Comparison of ENCODE assay signal across 2 cellular contexts in genomic region chr21:45845063-45845789, GRCh38.
TF ChIP-seq lines count a peak whose summit lies in the region.

No MANE protein-coding gene starts in this region.

TF ChIP-seq in neural cell, 6 proteins besides CTCF, POLR2A, EP300 and RAD21:
- TF ChIP-seq EZH2 (IDR thresholded peaks at IDR 0.05; ENCODE audit: borderline replicate concordance, insufficient read depth, low read length, poor library complexity, severe bottlenecking) (no peak), MXI1 (conservative IDR thresholded peaks at IDR 0.05; ENCODE audit: poor library complexity, severe bottlenecking) (no peak), TAF1 (IDR thresholded peaks at IDR 0.05; ENCODE audit: low read depth) (no peak), SMC3 (conservative IDR thresholded peaks at IDR 0.05; ENCODE audit: poor library complexity) (no peak), POLR2AphosphoS5 (IDR thresholded peaks at IDR 0.05) (no peak)
- TF ChIP-seq, protein P1, sequence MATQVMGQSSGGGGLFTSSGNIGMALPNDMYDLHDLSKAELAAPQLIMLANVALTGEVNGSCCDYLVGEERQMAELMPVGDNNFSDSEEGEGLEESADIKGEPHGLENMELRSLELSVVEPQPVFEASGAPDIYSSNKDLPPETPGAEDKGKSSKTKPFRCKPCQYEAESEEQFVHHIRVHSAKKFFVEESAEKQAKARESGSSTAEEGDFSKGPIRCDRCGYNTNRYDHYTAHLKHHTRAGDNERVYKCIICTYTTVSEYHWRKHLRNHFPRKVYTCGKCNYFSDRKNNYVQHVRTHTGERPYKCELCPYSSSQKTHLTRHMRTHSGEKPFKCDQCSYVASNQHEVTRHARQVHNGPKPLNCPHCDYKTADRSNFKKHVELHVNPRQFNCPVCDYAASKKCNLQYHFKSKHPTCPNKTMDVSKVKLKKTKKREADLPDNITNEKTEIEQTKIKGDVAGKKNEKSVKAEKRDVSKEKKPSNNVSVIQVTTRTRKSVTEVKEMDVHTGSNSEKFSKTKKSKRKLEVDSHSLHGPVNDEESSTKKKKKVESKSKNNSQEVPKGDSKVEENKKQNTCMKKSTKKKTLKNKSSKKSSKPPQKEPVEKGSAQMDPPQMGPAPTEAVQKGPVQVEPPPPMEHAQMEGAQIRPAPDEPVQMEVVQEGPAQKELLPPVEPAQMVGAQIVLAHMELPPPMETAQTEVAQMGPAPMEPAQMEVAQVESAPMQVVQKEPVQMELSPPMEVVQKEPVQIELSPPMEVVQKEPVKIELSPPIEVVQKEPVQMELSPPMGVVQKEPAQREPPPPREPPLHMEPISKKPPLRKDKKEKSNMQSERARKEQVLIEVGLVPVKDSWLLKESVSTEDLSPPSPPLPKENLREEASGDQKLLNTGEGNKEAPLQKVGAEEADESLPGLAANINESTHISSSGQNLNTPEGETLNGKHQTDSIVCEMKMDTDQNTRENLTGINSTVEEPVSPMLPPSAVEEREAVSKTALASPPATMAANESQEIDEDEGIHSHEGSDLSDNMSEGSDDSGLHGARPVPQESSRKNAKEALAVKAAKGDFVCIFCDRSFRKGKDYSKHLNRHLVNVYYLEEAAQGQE (IDR thresholded peaks at IDR 0.05; ENCODE audit: borderline replicate concordance) = no peak

TF ChIP-seq in SK-N-SH treated with all-trans-retinoic acid at 6 μM for 48 hours, 23 proteins besides CTCF, POLR2A, EP300 and RAD21:
- TF ChIP-seq POU6F1 (CRISPR knock-in tag; IDR thresholded peaks at IDR 0.05; ENCODE audit: borderline replicate concordance, low read depth) = no peak
- no peak for TF ChIP-seq ZFP3 (CRISPR knock-in tag; IDR thresholded peaks at IDR 0.05)
- TF ChIP-seq ARNTL (CRISPR knock-in tag; IDR thresholded peaks at IDR 0.05; ENCODE audit: borderline replicate concordance, low read depth) = no peak
